ENCODE assay signal across 9 cellular contexts in the genomic region with DNA sequence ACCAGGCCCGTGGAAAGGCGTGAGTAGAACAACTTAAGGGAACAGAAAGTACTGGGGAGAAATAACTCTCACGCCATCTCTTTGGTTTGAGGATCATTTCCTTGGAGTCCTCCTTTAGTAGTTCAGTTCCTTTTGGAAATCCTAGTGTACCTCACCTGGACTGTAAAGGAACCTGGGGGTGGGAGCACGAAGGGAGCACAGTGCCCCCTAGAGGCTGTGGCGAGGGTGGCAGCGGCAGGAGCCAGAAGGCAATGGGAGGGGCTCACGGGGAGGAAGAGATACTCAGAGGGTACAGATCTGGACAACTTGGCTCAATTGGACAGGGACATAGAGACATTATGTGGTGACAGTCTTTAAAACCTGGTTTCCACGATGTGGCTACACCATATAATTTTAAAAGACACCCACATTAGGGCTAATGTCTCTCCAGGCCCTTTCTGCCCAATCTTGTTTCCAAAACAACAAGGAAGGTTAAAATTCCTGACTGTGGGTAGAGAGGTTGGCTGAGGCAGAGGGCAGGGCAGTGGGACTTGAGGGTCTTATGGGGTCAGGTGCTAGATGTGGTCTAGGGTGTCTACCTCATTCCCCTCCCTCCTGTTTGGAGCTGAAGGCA.
DNase-seq lines count a peak whose midpoint lies in the region; ATAC-seq and TF ChIP-seq lines count a peak whose summit lies in the region.
"Had no signal": no experiment of that assay in that cellular context is flagged by ENCODE, and none has a peak within 500 bp of the region (broad histone marks: within the 10 kb centered on the region; RNA-seq: fewer than 3 reads in every experiment).

No MANE protein-coding gene starts in this region.

- no peak overlapping the region for H3K4me3 ChIP-seq in neural progenitor cell
- H3K4me3 ChIP-seq: SK-N-MC had no signal

- H3K27ac Mint-ChIP-seq in endothelial cell (ENCODE audit: unreplicated experiment) (peak overlapping the region; percentile 15), neural progenitor cell (peak overlapping the region; percentile 36)

- H3K4me3 Mint-ChIP-seq in endothelial cell (ENCODE audit: unreplicated experiment) = peak overlapping the region; percentile 44
- H3K4me3 Mint-ChIP-seq in neural progenitor cell = no peak overlapping the region

- H3K9me3 Mint-ChIP-seq in endothelial cell (ENCODE audit: unreplicated experiment) (no peaks in the 10 kb centered on the region), neural progenitor cell (no peaks in the 10 kb centered on the region)

- peaks cover 50% of the 10 kb centered on the region for H3K36me3 Mint-ChIP-seq in endothelial cell (ENCODE audit: low read depth, unreplicated experiment)
- H3K36me3 Mint-ChIP-seq in neural progenitor cell = peaks cover 2% of the 10 kb centered on the region

- H3F3A ChIP-seq in neural progenitor cell (ENCODE audit: low read depth) = no peaks in the 10 kb centered on the region

- H4K20me1 ChIP-seq in neural progenitor cell (ENCODE audit: low read depth) = no peaks in the 10 kb centered on the region

- no peaks in the 10 kb centered on the region for H3K79me2 ChIP-seq in neural progenitor cell (ENCODE audit: low read depth)

- DNase-seq in COR-L47 (lab: John Stamatoyannopoulos, UW) (peak; percentile 44), NCI-H187 treated with DMSO at 0.1 percent for 48 hours (lab: John Stamatoyannopoulos, UW) (peak; percentile 48), endothelial cell (ENCODE audit: low spot score) (peak; percentile 68), neural progenitor cell (ENCODE audit: low spot score) (peak; percentile 69), dedifferentiated amniotic fluid mesenchymal stem cell (ENCODE audit: extremely low spot score) (no peak), GOT3 (lab: John Stamatoyannopoulos, UW) (no peak)
- DNase-seq in activated CD4-positive, alpha-beta T cell treated with anti-CD3 and anti-CD28 coated beads, Interleukin-2, amount 50 U/mL, for 4 hours = peak; percentile 37 to 47

- ATAC-seq in GM21529 (IDR thresholded peaks at IDR 0.05; ENCODE audit: unreplicated experiment) = peak; percentile 55

- no peak overlapping the region for H2AFZ ChIP-seq in neural progenitor cell (replicated peaks)

- H3K36me3 ChIP-seq in neural progenitor cell = no peaks in the 10 kb centered on the region

- no peaks in the 10 kb centered on the region for H3K27me3 ChIP-seq in neural progenitor cell

- H3K9ac ChIP-seq in neural progenitor cell = no peak overlapping the region

- no peak overlapping the region for H3K4me2 ChIP-seq in neural progenitor cell

- peaks cover 40% of the 10 kb centered on the region for H3K4me1 Mint-ChIP-seq in endothelial cell (ENCODE audit: unreplicated experiment)
- peaks cover 7% of the 10 kb centered on the region for H3K4me1 Mint-ChIP-seq in neural progenitor cell

- no peak overlapping the region for H3K27ac ChIP-seq in neural progenitor cell
- H3K27ac ChIP-seq: SK-N-MC had no signal

- no peaks in the 10 kb centered on the region for H3K9me3 ChIP-seq in neural progenitor cell (ENCODE audit: low read depth)

- TF ChIP-seq CTCF in endothelial cell (IDR thresholded peaks at IDR 0.05; ENCODE audit: unreplicated experiment) (peak; percentile 84), neural progenitor cell (IDR thresholded peaks at IDR 0.05) (peak; percentile 99)

- H3K4me1 ChIP-seq in neural progenitor cell = peaks cover 6% of the 10 kb centered on the region

- H3K27me3 Mint-ChIP-seq in endothelial cell (ENCODE audit: unreplicated experiment) = peaks cover 17% of the 10 kb centered on the region
- peaks cover 2% of the 10 kb centered on the region for H3K27me3 Mint-ChIP-seq in neural progenitor cell (ENCODE audit: insufficient read depth, low read depth)

Comparison
In these comparisons a context has a peak if more than half of its experiments do, and no peak if none do; other contexts are left out.
1. DNase-seq: peak in COR-L47 (single experiment), NCI-H187 treated with DMSO at 0.1 percent for 48 hours (single experiment), activated CD4-positive, alpha-beta T cell treated with anti-CD3 and anti-CD28 coated beads, Interleukin-2, amount 50 U/mL, for 4 hours (2 of 2), endothelial cell (single experiment) and neural progenitor cell (single experiment); none in dedifferentiated amniotic fluid mesenchymal stem cell (single experiment) and GOT3 (single experiment).